ENCODE assay signal across 1 cellular context in the genomic region with DNA sequence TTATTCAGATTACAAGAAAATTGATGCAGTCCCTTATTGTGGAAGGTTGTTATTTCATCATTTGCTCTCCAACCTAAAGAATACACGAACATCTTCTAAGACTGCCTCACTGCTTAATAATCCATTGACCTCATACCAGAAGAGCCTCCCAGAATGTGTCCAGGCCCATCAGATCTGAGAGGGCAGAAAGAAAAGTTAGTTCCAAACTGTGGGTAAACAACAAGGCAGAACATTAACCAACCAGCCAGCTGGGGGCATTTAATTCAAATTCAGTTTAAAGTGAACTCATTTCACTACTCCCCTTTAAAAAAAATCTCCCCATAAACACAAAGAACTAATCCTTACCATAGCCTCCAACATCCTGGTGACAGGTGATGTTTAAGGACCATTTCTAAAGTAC.
TF ChIP-seq lines count a peak whose summit lies in the region.

No MANE protein-coding gene starts in this region.

TF ChIP-seq in WTC11, 78 proteins besides CTCF, POLR2A, EP300 and RAD21 (continued from another document and continues in another):
- TF ChIP-seq, protein P1, sequence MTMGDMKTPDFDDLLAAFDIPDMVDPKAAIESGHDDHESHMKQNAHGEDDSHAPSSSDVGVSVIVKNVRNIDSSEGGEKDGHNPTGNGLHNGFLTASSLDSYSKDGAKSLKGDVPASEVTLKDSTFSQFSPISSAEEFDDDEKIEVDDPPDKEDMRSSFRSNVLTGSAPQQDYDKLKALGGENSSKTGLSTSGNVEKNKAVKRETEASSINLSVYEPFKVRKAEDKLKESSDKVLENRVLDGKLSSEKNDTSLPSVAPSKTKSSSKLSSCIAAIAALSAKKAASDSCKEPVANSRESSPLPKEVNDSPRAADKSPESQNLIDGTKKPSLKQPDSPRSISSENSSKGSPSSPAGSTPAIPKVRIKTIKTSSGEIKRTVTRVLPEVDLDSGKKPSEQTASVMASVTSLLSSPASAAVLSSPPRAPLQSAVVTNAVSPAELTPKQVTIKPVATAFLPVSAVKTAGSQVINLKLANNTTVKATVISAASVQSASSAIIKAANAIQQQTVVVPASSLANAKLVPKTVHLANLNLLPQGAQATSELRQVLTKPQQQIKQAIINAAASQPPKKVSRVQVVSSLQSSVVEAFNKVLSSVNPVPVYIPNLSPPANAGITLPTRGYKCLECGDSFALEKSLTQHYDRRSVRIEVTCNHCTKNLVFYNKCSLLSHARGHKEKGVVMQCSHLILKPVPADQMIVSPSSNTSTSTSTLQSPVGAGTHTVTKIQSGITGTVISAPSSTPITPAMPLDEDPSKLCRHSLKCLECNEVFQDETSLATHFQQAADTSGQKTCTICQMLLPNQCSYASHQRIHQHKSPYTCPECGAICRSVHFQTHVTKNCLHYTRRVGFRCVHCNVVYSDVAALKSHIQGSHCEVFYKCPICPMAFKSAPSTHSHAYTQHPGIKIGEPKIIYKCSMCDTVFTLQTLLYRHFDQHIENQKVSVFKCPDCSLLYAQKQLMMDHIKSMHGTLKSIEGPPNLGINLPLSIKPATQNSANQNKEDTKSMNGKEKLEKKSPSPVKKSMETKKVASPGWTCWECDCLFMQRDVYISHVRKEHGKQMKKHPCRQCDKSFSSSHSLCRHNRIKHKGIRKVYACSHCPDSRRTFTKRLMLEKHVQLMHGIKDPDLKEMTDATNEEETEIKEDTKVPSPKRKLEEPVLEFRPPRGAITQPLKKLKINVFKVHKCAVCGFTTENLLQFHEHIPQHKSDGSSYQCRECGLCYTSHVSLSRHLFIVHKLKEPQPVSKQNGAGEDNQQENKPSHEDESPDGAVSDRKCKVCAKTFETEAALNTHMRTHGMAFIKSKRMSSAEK (CRISPR knock-in tag; IDR thresholded peaks at IDR 0.05; ENCODE audit: borderline replicate concordance) = no peak
- TF ChIP-seq, protein P2, sequence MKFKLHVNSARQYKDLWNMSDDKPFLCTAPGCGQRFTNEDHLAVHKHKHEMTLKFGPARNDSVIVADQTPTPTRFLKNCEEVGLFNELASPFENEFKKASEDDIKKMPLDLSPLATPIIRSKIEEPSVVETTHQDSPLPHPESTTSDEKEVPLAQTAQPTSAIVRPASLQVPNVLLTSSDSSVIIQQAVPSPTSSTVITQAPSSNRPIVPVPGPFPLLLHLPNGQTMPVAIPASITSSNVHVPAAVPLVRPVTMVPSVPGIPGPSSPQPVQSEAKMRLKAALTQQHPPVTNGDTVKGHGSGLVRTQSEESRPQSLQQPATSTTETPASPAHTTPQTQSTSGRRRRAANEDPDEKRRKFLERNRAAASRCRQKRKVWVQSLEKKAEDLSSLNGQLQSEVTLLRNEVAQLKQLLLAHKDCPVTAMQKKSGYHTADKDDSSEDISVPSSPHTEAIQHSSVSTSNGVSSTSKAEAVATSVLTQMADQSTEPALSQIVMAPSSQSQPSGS (CRISPR knock-in tag; IDR thresholded peaks at IDR 0.05; ENCODE audit: borderline replicate concordance, low read depth) = no peak
- TF ChIP-seq, protein P3, sequence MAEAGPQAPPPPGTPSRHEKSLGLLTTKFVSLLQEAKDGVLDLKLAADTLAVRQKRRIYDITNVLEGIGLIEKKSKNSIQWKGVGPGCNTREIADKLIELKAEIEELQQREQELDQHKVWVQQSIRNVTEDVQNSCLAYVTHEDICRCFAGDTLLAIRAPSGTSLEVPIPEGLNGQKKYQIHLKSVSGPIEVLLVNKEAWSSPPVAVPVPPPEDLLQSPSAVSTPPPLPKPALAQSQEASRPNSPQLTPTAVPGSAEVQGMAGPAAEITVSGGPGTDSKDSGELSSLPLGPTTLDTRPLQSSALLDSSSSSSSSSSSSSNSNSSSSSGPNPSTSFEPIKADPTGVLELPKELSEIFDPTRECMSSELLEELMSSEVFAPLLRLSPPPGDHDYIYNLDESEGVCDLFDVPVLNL (CRISPR knock-in tag; IDR thresholded peaks at IDR 0.05; ENCODE audit: borderline replicate concordance, low read depth) = no peak
- TF ChIP-seq, protein P4, sequence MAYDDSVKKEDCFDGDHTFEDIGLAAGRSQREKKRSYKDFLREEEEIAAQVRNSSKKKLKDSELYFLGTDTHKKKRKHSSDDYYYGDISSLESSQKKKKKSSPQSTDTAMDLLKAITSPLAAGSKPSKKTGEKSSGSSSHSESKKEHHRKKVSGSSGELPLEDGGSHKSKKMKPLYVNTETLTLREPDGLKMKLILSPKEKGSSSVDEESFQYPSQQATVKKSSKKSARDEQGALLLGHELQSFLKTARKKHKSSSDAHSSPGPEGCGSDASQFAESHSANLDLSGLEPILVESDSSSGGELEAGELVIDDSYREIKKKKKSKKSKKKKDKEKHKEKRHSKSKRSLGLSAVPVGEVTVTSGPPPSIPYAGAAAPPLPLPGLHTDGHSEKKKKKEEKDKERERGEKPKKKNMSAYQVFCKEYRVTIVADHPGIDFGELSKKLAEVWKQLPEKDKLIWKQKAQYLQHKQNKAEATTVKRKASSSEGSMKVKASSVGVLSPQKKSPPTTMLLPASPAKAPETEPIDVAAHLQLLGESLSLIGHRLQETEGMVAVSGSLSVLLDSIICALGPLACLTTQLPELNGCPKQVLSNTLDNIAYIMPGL (CRISPR knock-in tag; IDR thresholded peaks at IDR 0.05) = no peak
- TF ChIP-seq, protein P5, sequence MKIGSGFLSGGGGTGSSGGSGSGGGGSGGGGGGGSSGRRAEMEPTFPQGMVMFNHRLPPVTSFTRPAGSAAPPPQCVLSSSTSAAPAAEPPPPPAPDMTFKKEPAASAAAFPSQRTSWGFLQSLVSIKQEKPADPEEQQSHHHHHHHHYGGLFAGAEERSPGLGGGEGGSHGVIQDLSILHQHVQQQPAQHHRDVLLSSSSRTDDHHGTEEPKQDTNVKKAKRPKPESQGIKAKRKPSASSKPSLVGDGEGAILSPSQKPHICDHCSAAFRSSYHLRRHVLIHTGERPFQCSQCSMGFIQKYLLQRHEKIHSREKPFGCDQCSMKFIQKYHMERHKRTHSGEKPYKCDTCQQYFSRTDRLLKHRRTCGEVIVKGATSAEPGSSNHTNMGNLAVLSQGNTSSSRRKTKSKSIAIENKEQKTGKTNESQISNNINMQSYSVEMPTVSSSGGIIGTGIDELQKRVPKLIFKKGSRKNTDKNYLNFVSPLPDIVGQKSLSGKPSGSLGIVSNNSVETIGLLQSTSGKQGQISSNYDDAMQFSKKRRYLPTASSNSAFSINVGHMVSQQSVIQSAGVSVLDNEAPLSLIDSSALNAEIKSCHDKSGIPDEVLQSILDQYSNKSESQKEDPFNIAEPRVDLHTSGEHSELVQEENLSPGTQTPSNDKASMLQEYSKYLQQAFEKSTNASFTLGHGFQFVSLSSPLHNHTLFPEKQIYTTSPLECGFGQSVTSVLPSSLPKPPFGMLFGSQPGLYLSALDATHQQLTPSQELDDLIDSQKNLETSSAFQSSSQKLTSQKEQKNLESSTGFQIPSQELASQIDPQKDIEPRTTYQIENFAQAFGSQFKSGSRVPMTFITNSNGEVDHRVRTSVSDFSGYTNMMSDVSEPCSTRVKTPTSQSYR (CRISPR knock-in tag; IDR thresholded peaks at IDR 0.05) = no peak
- TF ChIP-seq JUN (CRISPR knock-in tag; IDR thresholded peaks at IDR 0.05) (no peak), NFE2L1 (CRISPR knock-in tag; IDR thresholded peaks at IDR 0.05) (no peak), ZNF416 (CRISPR knock-in tag; IDR thresholded peaks at IDR 0.05) (no peak), TEAD4 (CRISPR knock-in tag; IDR thresholded peaks at IDR 0.05) (no peak), SMAD4 (CRISPR knock-in tag; IDR thresholded peaks at IDR 0.05) (no peak)
- TF ChIP-seq, protein P6, sequence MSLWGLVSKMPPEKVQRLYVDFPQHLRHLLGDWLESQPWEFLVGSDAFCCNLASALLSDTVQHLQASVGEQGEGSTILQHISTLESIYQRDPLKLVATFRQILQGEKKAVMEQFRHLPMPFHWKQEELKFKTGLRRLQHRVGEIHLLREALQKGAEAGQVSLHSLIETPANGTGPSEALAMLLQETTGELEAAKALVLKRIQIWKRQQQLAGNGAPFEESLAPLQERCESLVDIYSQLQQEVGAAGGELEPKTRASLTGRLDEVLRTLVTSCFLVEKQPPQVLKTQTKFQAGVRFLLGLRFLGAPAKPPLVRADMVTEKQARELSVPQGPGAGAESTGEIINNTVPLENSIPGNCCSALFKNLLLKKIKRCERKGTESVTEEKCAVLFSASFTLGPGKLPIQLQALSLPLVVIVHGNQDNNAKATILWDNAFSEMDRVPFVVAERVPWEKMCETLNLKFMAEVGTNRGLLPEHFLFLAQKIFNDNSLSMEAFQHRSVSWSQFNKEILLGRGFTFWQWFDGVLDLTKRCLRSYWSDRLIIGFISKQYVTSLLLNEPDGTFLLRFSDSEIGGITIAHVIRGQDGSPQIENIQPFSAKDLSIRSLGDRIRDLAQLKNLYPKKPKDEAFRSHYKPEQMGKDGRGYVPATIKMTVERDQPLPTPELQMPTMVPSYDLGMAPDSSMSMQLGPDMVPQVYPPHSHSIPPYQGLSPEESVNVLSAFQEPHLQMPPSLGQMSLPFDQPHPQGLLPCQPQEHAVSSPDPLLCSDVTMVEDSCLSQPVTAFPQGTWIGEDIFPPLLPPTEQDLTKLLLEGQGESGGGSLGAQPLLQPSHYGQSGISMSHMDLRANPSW (CRISPR knock-in tag; conservative IDR thresholded peaks at IDR 0.05; ENCODE audit: low read depth) = no peak
- TF ChIP-seq, protein P7, sequence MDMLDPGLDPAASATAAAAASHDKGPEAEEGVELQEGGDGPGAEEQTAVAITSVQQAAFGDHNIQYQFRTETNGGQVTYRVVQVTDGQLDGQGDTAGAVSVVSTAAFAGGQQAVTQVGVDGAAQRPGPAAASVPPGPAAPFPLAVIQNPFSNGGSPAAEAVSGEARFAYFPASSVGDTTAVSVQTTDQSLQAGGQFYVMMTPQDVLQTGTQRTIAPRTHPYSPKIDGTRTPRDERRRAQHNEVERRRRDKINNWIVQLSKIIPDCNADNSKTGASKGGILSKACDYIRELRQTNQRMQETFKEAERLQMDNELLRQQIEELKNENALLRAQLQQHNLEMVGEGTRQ (CRISPR knock-in tag; IDR thresholded peaks at IDR 0.05) = no peak
- TF ChIP-seq, protein P8, sequence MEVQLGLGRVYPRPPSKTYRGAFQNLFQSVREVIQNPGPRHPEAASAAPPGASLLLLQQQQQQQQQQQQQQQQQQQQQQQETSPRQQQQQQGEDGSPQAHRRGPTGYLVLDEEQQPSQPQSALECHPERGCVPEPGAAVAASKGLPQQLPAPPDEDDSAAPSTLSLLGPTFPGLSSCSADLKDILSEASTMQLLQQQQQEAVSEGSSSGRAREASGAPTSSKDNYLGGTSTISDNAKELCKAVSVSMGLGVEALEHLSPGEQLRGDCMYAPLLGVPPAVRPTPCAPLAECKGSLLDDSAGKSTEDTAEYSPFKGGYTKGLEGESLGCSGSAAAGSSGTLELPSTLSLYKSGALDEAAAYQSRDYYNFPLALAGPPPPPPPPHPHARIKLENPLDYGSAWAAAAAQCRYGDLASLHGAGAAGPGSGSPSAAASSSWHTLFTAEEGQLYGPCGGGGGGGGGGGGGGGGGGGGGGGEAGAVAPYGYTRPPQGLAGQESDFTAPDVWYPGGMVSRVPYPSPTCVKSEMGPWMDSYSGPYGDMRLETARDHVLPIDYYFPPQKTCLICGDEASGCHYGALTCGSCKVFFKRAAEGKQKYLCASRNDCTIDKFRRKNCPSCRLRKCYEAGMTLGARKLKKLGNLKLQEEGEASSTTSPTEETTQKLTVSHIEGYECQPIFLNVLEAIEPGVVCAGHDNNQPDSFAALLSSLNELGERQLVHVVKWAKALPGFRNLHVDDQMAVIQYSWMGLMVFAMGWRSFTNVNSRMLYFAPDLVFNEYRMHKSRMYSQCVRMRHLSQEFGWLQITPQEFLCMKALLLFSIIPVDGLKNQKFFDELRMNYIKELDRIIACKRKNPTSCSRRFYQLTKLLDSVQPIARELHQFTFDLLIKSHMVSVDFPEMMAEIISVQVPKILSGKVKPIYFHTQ (CRISPR knock-in tag; IDR thresholded peaks at IDR 0.05) = no peak
- TF ChIP-seq, protein P9, sequence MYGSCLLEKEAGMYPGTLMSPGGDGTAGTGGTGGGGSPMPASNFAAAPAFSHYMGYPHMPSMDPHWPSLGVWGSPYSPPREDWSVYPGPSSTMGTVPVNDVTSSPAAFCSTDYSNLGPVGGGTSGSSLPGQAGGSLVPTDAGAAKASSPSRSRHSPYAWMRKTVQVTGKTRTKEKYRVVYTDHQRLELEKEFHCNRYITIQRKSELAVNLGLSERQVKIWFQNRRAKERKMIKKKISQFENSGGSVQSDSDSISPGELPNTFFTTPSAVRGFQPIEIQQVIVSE (CRISPR knock-in tag; IDR thresholded peaks at IDR 0.05; ENCODE audit: borderline replicate concordance) = no peak
- TF ChIP-seq, protein P10, sequence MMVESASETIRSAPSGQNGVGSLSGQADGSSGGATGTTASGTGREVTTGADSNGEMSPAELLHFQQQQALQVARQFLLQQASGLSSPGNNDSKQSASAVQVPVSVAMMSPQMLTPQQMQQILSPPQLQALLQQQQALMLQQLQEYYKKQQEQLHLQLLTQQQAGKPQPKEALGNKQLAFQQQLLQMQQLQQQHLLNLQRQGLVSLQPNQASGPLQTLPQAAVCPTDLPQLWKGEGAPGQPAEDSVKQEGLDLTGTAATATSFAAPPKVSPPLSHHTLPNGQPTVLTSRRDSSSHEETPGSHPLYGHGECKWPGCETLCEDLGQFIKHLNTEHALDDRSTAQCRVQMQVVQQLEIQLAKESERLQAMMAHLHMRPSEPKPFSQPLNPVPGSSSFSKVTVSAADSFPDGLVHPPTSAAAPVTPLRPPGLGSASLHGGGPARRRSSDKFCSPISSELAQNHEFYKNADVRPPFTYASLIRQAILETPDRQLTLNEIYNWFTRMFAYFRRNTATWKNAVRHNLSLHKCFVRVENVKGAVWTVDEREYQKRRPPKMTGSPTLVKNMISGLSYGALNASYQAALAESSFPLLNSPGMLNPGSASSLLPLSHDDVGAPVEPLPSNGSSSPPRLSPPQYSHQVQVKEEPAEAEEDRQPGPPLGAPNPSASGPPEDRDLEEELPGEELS (CRISPR knock-in tag; IDR thresholded peaks at IDR 0.05) = no peak
- TF ChIP-seq, protein P11, sequence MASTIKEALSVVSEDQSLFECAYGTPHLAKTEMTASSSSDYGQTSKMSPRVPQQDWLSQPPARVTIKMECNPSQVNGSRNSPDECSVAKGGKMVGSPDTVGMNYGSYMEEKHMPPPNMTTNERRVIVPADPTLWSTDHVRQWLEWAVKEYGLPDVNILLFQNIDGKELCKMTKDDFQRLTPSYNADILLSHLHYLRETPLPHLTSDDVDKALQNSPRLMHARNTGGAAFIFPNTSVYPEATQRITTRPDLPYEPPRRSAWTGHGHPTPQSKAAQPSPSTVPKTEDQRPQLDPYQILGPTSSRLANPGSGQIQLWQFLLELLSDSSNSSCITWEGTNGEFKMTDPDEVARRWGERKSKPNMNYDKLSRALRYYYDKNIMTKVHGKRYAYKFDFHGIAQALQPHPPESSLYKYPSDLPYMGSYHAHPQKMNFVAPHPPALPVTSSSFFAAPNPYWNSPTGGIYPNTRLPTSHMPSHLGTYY (CRISPR knock-in tag; IDR thresholded peaks at IDR 0.05) = no peak
